In the genomic region with DNA sequence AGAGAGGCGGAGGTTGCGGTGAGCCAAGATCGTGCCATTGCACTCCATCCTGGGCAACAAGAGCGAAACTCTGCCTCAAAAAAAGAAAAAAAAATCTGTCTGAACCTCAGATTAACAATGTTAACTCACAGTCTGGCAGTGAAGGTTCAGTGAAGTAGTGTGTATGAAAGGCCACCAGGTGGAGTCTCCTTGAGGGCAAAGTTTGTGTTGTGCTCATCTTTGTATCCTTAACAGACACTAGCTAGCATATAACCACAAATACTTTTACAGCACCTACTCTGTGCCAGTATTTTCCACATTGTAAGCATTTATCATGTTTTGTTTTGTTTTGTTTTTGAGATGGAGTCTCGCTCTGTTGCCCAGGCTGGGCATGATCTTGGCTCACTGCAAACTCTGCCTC, we compare ENCODE assay signal across 8 cellular contexts. TPM values are rescaled to one million over a fixed set of nuclear protein-coding genes. Genes with fewer than 3 reads are reported as not detected.
DNase-seq lines count a peak whose midpoint lies in the region; ATAC-seq and TF ChIP-seq lines count a peak whose summit lies in the region.

No MANE protein-coding gene starts in this region.

- TF ChIP-seq CTCF in OCI-LY1 (IDR thresholded peaks at IDR 0.05; ENCODE audit: low read length) (peak; percentile 55), fibroblast of lung (conservative IDR thresholded peaks at IDR 0.05 in 1 of 2, IDR thresholded peaks at IDR 0.05 in 1 of 2; ENCODE audit: low read depth in 1 of 2, low read length in 2 of 2) (peak; percentile 29 to 42), tibial artery (IDR thresholded peaks at IDR 0.05) (no peak)

- H3K4me3 ChIP-seq in OCI-LY1 (ENCODE audit: low read depth, low read length, poor library complexity, severe bottlenecking) (no peak overlapping the region), fibroblast of lung (replicated peaks in 1 of 4; ENCODE audit: control extremely low read depth in 1 of 4, insufficient read depth in 1 of 4, low read depth in 3 of 4, low read length in 4 of 4) (no peak overlapping the region), tibial artery (no peak overlapping the region)

- H3K9me3 ChIP-seq in OCI-LY1 (ENCODE audit: low read length) (no peaks in the 10 kb centered on the region), fibroblast of lung (ENCODE audit: control insufficient read depth, insufficient read depth, low read depth, low read length) (no peaks in the 10 kb centered on the region), tibial artery (no peaks in the 10 kb centered on the region)

- no peak overlapping the region for H3K4me2 ChIP-seq in OCI-LY1 (ENCODE audit: low read length)
- no peak overlapping the region for H3K4me2 ChIP-seq in fibroblast of lung (ENCODE audit: extremely low read depth, insufficient read depth, low read length)

- H3K4me3 Mint-ChIP-seq in activated naive CD4-positive, alpha-beta T cell treated with anti-CD3 and anti-CD28 coated beads for 36 hours: no peak overlapping the region
- no peak overlapping the region for H3K4me3 Mint-ChIP-seq in immature natural killer cell

- H4K20me1 ChIP-seq in OCI-LY1 (ENCODE audit: insufficient read depth, low read length) (no peaks in the 10 kb centered on the region), fibroblast of lung (ENCODE audit: control insufficient read depth, extremely low read depth, insufficient read depth, low read length) (no peaks in the 10 kb centered on the region)

- H3K27ac ChIP-seq in OCI-LY1 (ENCODE audit: low read depth, low read length, poor library complexity, severe bottlenecking) (no peak overlapping the region), fibroblast of lung (ENCODE audit: insufficient read depth, low read length) (no peak overlapping the region), tibial artery (no peak overlapping the region)

- H3K36me3 ChIP-seq in OCI-LY1 (ENCODE audit: insufficient read depth, low read length): no peaks in the 10 kb centered on the region
- H3K36me3 ChIP-seq in fibroblast of lung (ENCODE audit: control insufficient read depth, insufficient read depth, low read length): no peaks in the 10 kb centered on the region
- no peaks in the 10 kb centered on the region for H3K36me3 ChIP-seq in tibial artery

- peak; percentile 73 for ATAC-seq in HG02623 (IDR thresholded peaks at IDR 0.05; ENCODE audit: unreplicated experiment)

- DNase-seq in activated naive CD4-positive, alpha-beta T cell treated with anti-CD3 and anti-CD28 coated beads for 36 hours: peak; percentile 16
- no peak for DNase-seq in activated naive CD4-positive, alpha-beta T cell (lab: John Stamatoyannopoulos, UW)
- DNase-seq in fibroblast of lung (ENCODE audit: low read depth in 2 of 2) (peak; percentile 16 to 17), immature natural killer cell (no peak), tibial artery (no peak), NCI-H524 treated with DMSO at 0.1 percent for 48 hours (lab: John Stamatoyannopoulos, UW) (no peak)

- intact Hi-C loops in activated naive CD4-positive, alpha-beta T cell treated with anti-CD3 and anti-CD28 coated beads for 36 hours (cut with micrococcal nuclease): loop anchor here (1.0 kb wide), 1 partner anchor 32 kb away; no protein-coding TSS in a partner anchor
- intact Hi-C loops in tibial artery (cut with DNase I; ENCODE audit: low total_unique reads): no loop called here

- no peaks in the 10 kb centered on the region for H3K9me3 Mint-ChIP-seq in activated naive CD4-positive, alpha-beta T cell treated with anti-CD3 and anti-CD28 coated beads for 36 hours
- H3K9me3 Mint-ChIP-seq in immature natural killer cell: no peaks in the 10 kb centered on the region

- H3K27ac Mint-ChIP-seq in activated naive CD4-positive, alpha-beta T cell treated with anti-CD3 and anti-CD28 coated beads for 36 hours: no peak overlapping the region
- H3K27ac Mint-ChIP-seq in immature natural killer cell: no peak overlapping the region

- H3K4me1 ChIP-seq in OCI-LY1 (ENCODE audit: insufficient read depth, low read length, severe bottlenecking) (no peaks in the 10 kb centered on the region), fibroblast of lung (ENCODE audit: control insufficient read depth, extremely low read depth, insufficient read depth, low read length) (no peaks in the 10 kb centered on the region), tibial artery (no peaks in the 10 kb centered on the region)

- H3K79me2 ChIP-seq in OCI-LY1 (ENCODE audit: insufficient read depth, low read length) (no peaks in the 10 kb centered on the region), fibroblast of lung (ENCODE audit: control insufficient read depth, insufficient read depth, low read length) (no peaks in the 10 kb centered on the region)

- H3K9me2 ChIP-seq in OCI-LY1 (ENCODE audit: low read depth, low read length): no peaks in the 10 kb centered on the region

- no peaks in the 10 kb centered on the region for H3K4me1 Mint-ChIP-seq in activated naive CD4-positive, alpha-beta T cell treated with anti-CD3 and anti-CD28 coated beads for 36 hours (ENCODE audit: low read depth)
- H3K4me1 Mint-ChIP-seq in immature natural killer cell: no peaks in the 10 kb centered on the region

- no peaks in the 10 kb centered on the region for H3K36me3 Mint-ChIP-seq in activated naive CD4-positive, alpha-beta T cell treated with anti-CD3 and anti-CD28 coated beads for 36 hours (ENCODE audit: low read depth)
- H3K36me3 Mint-ChIP-seq in immature natural killer cell: no peaks in the 10 kb centered on the region

- no peaks in the 10 kb centered on the region for H3K27me3 Mint-ChIP-seq in activated naive CD4-positive, alpha-beta T cell treated with anti-CD3 and anti-CD28 coated beads for 36 hours (ENCODE audit: low read depth)
- H3K27me3 Mint-ChIP-seq in immature natural killer cell (ENCODE audit: low read depth in 3 of 3): peaks cover 1 to 6% (median 1%) of the 10 kb centered on the region in 3 donors

- H3K27me3 ChIP-seq in OCI-LY1 (ENCODE audit: insufficient read depth, low read length) (no peaks in the 10 kb centered on the region), fibroblast of lung (ENCODE audit: control insufficient read depth, insufficient read depth, low read length) (no peaks in the 10 kb centered on the region), tibial artery (no peaks in the 10 kb centered on the region)

- H3K9ac ChIP-seq in OCI-LY1 (ENCODE audit: low read length): no peak overlapping the region
- no peak overlapping the region for H3K9ac ChIP-seq in fibroblast of lung (ENCODE audit: insufficient read depth, low read length)

- CTCF ChIA-PET in activated naive CD4-positive, alpha-beta T cell treated with anti-CD3 and anti-CD28 coated beads for 36 hours (lab: Charles Lee): interaction anchor here (1.0 to 2.2 kb wide), 6 partner anchors 16 to 38 kb away, joined by 3 to 10 read pairs (median 4); no protein-coding TSS in a partner anchor

- H2AFZ ChIP-seq in OCI-LY1 (ENCODE audit: low read length) (no peak overlapping the region), fibroblast of lung (ENCODE audit: low read length) (no peak overlapping the region)

- H3F3A ChIP-seq in OCI-LY1 (ENCODE audit: insufficient read depth, low read length): no peaks in the 10 kb centered on the region

RNA-seq across cellular contexts. Expression of a gene that starts 46.0 kb away (rescaled TPM):
- 1 to 10 TPM; 5.4 to 6.2 TPM for total RNA-seq in activated naive CD4-positive, alpha-beta T cell treated with anti-CD3 and anti-CD28 coated beads for 36 hours
- 4.6 and 5.3 TPM in 2 replicates for total RNA-seq in fibroblast of lung
- polyA plus RNA-seq in fibroblast of lung: 3.1 and 20.1 TPM in 2 replicates
- 2.9 and 15.5 TPM in 2 replicates for polyA plus RNA-seq in fibroblast of lung (2012)
- polyA minus RNA-seq in fibroblast of lung (ENCODE audit: low replicate concordance): 0.48 and 2.6 TPM in 2 replicates
- 10 to 100 TPM; 53.9 to 70.1 (median 56.7) TPM for polyA plus RNA-seq in immature natural killer cell

Comparison
In these comparisons a context has a peak if more than half of its experiments do, and no peak if none do; other contexts are left out.
1. DNase-seq: peak in activated naive CD4-positive, alpha-beta T cell treated with anti-CD3 and anti-CD28 coated beads for 36 hours (single experiment) and fibroblast of lung (2 of 2); none in activated naive CD4-positive, alpha-beta T cell (0 of 4), immature natural killer cell (0 of 3), tibial artery (0 of 2) and NCI-H524 treated with DMSO at 0.1 percent for 48 hours (single experiment).
2. CTCF ChIP-seq: peak in OCI-LY1 (single experiment) and fibroblast of lung (2 of 2); none in tibial artery (0 of 2).